In genomic region chr20:2522826-2523429, GRCh38 we compare ENCODE assay signal across 4 cellular contexts. TPM values are rescaled to one million over a fixed set of nuclear protein-coding genes. Genes with fewer than 3 reads are reported as not detected.
"Had no signal": no experiment of that assay in that cellular context is flagged by ENCODE, and none has a peak within 500 bp of the region (broad histone marks: within the 10 kb centered on the region; RNA-seq: fewer than 3 reads in every experiment).

No MANE protein-coding gene starts in this region.

RNA-seq across cellular contexts. Expression of gene TMC2, which starts 13.4 kb away (rescaled TPM):
- total RNA-seq: cardiac muscle cell; chondrocyte; PC-9; T-helper 2 cell treated with Interferon-gamma antibody and Interleukin-4, amounts not matched to agents 100 ng/mL and 5 ng/mL, for 36 hours had no signal
- polyA plus RNA-seq: cardiac muscle cell had no signal
